27 cellular contexts compared by ENCODE assay signal in genomic region chr12:99257672-99258071, GRCh38.
"Had no signal": no experiment of that assay in that cellular context is flagged by ENCODE, and none has a peak within 500 bp of the region (broad histone marks: within the 10 kb centered on the region; RNA-seq: fewer than 3 reads in every experiment).

No MANE protein-coding gene starts in this region.

- H3K4me3 Mint-ChIP-seq: activated CD4-positive, alpha-beta memory T cell treated with anti-CD3 and anti-CD28 coated beads, Interleukin-2, amount 10 ng/mL, durations not matched to agents 7 days and 5 days; activated CD4-positive, alpha-beta T cell treated with anti-CD3 and anti-CD28 coated beads, Interleukin-2, amount 10 ng/mL, durations not matched to agents 7 days and 5 days; activated T-cell treated with anti-CD3 and anti-CD28 coated beads, Interleukin-2, amount 50 U/mL, for 4 hours; activated T-helper 17 cell treated with anti-CD3 and anti-CD28 coated beads, Interleukin-2, amount 50 U/mL, for 72 hours; effector memory CD8-positive, alpha-beta T cell; memory B cell; natural killer cell; T-helper 17 cell had no signal

- H3K27ac ChIP-seq: body of pancreas, coronary artery, gastrocnemius medialis, hepatocyte, neutrophil, psoas muscle, testis, transverse colon had no signal

- H3K4me3 ChIP-seq: body of pancreas, coronary artery, dorsolateral prefrontal cortex, gastrocnemius medialis, hepatocyte, psoas muscle, testis, transverse colon had no signal

- H3K9me3 Mint-ChIP-seq: activated T-cell treated with anti-CD3 and anti-CD28 coated beads, Interleukin-2, amount 50 U/mL, for 4 hours had no signal

- H3K4me2 ChIP-seq: hepatocyte had no signal

- H3K27ac Mint-ChIP-seq: activated CD4-positive, alpha-beta memory T cell treated with anti-CD3 and anti-CD28 coated beads, Interleukin-2, amount 10 ng/mL, durations not matched to agents 7 days and 5 days; activated CD4-positive, alpha-beta T cell treated with anti-CD3 and anti-CD28 coated beads, Interleukin-2, amount 10 ng/mL, durations not matched to agents 7 days and 5 days; activated naive CD4-positive, alpha-beta T cell treated with anti-CD3 and anti-CD28 coated beads, Interleukin-2, amount 50 U/mL, for 72 hours; activated T-helper 17 cell treated with anti-CD3 and anti-CD28 coated beads, Interleukin-2, amount 50 U/mL, for 72 hours; effector memory CD8-positive, alpha-beta T cell; memory B cell; natural killer cell; T-helper 17 cell had no signal

- H3K9me3 ChIP-seq: body of pancreas, gastrocnemius medialis, neutrophil, psoas muscle, testis, transverse colon had no signal

- H3K79me2 ChIP-seq: hepatocyte had no signal

- H2AFZ ChIP-seq: hepatocyte had no signal

- H3K27me3 Mint-ChIP-seq: activated CD4-positive, alpha-beta memory T cell treated with anti-CD3 and anti-CD28 coated beads, Interleukin-2, amount 10 ng/mL, durations not matched to agents 7 days and 5 days; activated CD4-positive, alpha-beta T cell treated with anti-CD3 and anti-CD28 coated beads, Interleukin-2, amount 10 ng/mL, durations not matched to agents 7 days and 5 days; activated T-helper 17 cell treated with anti-CD3 and anti-CD28 coated beads, Interleukin-2, amount 50 U/mL, for 72 hours; effector memory CD8-positive, alpha-beta T cell; memory B cell; T-helper 17 cell had no signal

- H3K36me3 Mint-ChIP-seq: activated naive CD4-positive, alpha-beta T cell treated with anti-CD3 and anti-CD28 coated beads, Interleukin-2, amount 50 U/mL, for 72 hours; memory B cell; natural killer cell had no signal

- DNase-seq: activated CD4-positive, alpha-beta memory T cell treated with anti-CD3 and anti-CD28 coated beads, Interleukin-2, amount 10 ng/mL, durations not matched to agents 7 days and 5 days; activated CD4-positive, alpha-beta T cell treated with anti-CD3 and anti-CD28 coated beads, Interleukin-2, amount 10 ng/mL, durations not matched to agents 7 days and 5 days; activated CD4-positive, CD25-positive, alpha-beta regulatory T cell treated with anti-CD3 and anti-CD28 coated beads, Interleukin-2, amount 50 U/mL, for 72 hours; activated T-cell treated with anti-CD3 and anti-CD28 coated beads, Interleukin-2, amount 50 U/mL, for 4 hours; body of pancreas; cerebellar nuclear complex; effector memory CD8-positive, alpha-beta T cell; erythroblast; gastrocnemius medialis; kidney; left colon; natural killer cell; psoas muscle; stimulated activated CD4-positive, alpha-beta T cell treated with anti-CD3 and anti-CD28 coated beads, Interleukin-15, amount 100 ng/mL, for 24 hours; stimulated activated CD4-positive, alpha-beta T cell treated with anti-CD3 and anti-CD28 coated beads, Interleukin-2, amount 100 ng/mL, for 24 hours; stimulated activated naive CD4-positive, alpha-beta T cell treated with Interleukin-2 at 50 U/mL for 16 hours; T-helper 17 cell; testis; transverse colon had no signal

- H3K36me3 ChIP-seq: gastrocnemius medialis, neutrophil, transverse colon had no signal

- H3K4me1 ChIP-seq: psoas muscle, testis, transverse colon had no signal

- H3K27me3 ChIP-seq: body of pancreas, dorsolateral prefrontal cortex, gastrocnemius medialis, hepatocyte, neutrophil, testis, transverse colon had no signal

- H3K4me1 Mint-ChIP-seq: activated CD4-positive, alpha-beta memory T cell treated with anti-CD3 and anti-CD28 coated beads, Interleukin-2, amount 10 ng/mL, durations not matched to agents 7 days and 5 days; activated CD4-positive, alpha-beta T cell treated with anti-CD3 and anti-CD28 coated beads, Interleukin-2, amount 10 ng/mL, durations not matched to agents 7 days and 5 days; activated T-helper 17 cell treated with anti-CD3 and anti-CD28 coated beads, Interleukin-2, amount 50 U/mL, for 72 hours; memory B cell; natural killer cell; T-helper 17 cell had no signal

- ATAC-seq: activated naive CD4-positive, alpha-beta T cell treated with anti-CD3 and anti-CD28 coated beads, Interleukin-2, amount 50 U/mL, for 72 hours; activated T-cell treated with anti-CD3 and anti-CD28 coated beads, Interleukin-2, amount 50 U/mL, for 4 hours; activated T-helper 17 cell treated with anti-CD3 and anti-CD28 coated beads, Interleukin-2, amount 50 U/mL, for 72 hours; body of pancreas; effector memory CD8-positive, alpha-beta T cell; gastrocnemius medialis; left colon; natural killer cell; psoas muscle; SK-N-SH treated with all-trans-retinoic acid at 6 μM for 48 hours; T-helper 17 cell had no signal
